Comparison of ENCODE assay signal across 1 cellular context in genomic region chr14:55138091-55138490, GRCh38.
TF ChIP-seq lines count a peak whose summit lies in the region.

No MANE protein-coding gene starts in this region.

TF ChIP-seq in HCT116, 20 proteins besides CTCF, POLR2A, EP300 and RAD21 (continued from another document):
- TF ChIP-seq, protein P1, sequence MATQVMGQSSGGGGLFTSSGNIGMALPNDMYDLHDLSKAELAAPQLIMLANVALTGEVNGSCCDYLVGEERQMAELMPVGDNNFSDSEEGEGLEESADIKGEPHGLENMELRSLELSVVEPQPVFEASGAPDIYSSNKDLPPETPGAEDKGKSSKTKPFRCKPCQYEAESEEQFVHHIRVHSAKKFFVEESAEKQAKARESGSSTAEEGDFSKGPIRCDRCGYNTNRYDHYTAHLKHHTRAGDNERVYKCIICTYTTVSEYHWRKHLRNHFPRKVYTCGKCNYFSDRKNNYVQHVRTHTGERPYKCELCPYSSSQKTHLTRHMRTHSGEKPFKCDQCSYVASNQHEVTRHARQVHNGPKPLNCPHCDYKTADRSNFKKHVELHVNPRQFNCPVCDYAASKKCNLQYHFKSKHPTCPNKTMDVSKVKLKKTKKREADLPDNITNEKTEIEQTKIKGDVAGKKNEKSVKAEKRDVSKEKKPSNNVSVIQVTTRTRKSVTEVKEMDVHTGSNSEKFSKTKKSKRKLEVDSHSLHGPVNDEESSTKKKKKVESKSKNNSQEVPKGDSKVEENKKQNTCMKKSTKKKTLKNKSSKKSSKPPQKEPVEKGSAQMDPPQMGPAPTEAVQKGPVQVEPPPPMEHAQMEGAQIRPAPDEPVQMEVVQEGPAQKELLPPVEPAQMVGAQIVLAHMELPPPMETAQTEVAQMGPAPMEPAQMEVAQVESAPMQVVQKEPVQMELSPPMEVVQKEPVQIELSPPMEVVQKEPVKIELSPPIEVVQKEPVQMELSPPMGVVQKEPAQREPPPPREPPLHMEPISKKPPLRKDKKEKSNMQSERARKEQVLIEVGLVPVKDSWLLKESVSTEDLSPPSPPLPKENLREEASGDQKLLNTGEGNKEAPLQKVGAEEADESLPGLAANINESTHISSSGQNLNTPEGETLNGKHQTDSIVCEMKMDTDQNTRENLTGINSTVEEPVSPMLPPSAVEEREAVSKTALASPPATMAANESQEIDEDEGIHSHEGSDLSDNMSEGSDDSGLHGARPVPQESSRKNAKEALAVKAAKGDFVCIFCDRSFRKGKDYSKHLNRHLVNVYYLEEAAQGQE (IDR thresholded peaks at IDR 0.05; ENCODE audit: low read depth): no peak
- TF ChIP-seq JUND (IDR thresholded peaks at IDR 0.05) (no peak), EZH2 (IDR thresholded peaks at IDR 0.05) (no peak), ZFX (IDR thresholded peaks at IDR 0.05) (no peak), ZNF274 (IDR thresholded peaks at IDR 0.05; ENCODE audit: low read depth, low read length) (no peak), ATF3 (IDR thresholded peaks at IDR 0.05) (no peak), CEBPB (IDR thresholded peaks at IDR 0.05; ENCODE audit: low read depth) (no peak), SP1 (IDR thresholded peaks at IDR 0.05; ENCODE audit: low read depth) (no peak), POLR2AphosphoS5 (IDR thresholded peaks at IDR 0.05; ENCODE audit: low read depth, low read length) (no peak)
- TF ChIP-seq, protein P2, sequence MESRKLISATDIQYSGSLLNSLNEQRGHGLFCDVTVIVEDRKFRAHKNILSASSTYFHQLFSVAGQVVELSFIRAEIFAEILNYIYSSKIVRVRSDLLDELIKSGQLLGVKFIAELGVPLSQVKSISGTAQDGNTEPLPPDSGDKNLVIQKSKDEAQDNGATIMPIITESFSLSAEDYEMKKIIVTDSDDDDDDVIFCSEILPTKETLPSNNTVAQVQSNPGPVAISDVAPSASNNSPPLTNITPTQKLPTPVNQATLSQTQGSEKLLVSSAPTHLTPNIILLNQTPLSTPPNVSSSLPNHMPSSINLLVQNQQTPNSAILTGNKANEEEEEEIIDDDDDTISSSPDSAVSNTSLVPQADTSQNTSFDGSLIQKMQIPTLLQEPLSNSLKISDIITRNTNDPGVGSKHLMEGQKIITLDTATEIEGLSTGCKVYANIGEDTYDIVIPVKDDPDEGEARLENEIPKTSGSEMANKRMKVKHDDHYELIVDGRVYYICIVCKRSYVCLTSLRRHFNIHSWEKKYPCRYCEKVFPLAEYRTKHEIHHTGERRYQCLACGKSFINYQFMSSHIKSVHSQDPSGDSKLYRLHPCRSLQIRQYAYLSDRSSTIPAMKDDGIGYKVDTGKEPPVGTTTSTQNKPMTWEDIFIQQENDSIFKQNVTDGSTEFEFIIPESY (IDR thresholded peaks at IDR 0.05; ENCODE audit: extremely low read depth, insufficient replicate concordance, low read length): no peak
